In genomic region chr1:39852214-39852791, GRCh38 we compare ENCODE assay signal across 1 cellular context.
TF ChIP-seq lines count a peak whose summit lies in the region.

No MANE protein-coding gene starts in this region.

TF ChIP-seq in HEK293, 187 proteins besides CTCF, POLR2A, EP300 and RAD21 (continued from another document and continues in another):
- TF ChIP-seq, protein P1, sequence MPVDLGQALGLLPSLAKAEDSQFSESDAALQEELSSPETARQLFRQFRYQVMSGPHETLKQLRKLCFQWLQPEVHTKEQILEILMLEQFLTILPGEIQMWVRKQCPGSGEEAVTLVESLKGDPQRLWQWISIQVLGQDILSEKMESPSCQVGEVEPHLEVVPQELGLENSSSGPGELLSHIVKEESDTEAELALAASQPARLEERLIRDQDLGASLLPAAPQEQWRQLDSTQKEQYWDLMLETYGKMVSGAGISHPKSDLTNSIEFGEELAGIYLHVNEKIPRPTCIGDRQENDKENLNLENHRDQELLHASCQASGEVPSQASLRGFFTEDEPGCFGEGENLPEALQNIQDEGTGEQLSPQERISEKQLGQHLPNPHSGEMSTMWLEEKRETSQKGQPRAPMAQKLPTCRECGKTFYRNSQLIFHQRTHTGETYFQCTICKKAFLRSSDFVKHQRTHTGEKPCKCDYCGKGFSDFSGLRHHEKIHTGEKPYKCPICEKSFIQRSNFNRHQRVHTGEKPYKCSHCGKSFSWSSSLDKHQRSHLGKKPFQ (tag by site-specific recombination; IDR thresholded peaks at IDR 0.05), result peak; percentile 41; the same call in 1 of the 2 replicates
- TF ChIP-seq, protein P2, sequence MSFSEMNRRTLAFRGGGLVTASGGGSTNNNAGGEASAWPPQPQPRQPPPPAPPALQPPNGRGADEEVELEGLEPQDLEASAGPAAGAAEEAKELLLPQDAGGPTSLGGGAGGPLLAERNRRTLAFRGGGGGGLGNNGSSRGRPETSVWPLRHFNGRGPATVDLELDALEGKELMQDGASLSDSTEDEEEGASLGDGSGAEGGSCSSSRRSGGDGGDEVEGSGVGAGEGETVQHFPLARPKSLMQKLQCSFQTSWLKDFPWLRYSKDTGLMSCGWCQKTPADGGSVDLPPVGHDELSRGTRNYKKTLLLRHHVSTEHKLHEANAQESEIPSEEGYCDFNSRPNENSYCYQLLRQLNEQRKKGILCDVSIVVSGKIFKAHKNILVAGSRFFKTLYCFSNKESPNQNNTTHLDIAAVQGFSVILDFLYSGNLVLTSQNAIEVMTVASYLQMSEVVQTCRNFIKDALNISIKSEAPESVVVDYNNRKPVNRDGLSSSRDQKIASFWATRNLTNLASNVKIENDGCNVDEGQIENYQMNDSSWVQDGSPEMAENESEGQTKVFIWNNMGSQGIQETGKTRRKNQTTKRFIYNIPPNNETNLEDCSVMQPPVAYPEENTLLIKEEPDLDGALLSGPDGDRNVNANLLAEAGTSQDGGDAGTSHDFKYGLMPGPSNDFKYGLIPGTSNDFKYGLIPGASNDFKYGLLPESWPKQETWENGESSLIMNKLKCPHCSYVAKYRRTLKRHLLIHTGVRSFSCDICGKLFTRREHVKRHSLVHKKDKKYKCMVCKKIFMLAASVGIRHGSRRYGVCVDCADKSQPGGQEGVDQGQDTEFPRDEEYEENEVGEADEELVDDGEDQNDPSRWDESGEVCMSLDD (tag by site-specific recombination; IDR thresholded peaks at IDR 0.05), result no peak
- TF ChIP-seq ZNF518A (tag by site-specific recombination; conservative IDR thresholded peaks at IDR 0.05; ENCODE audit: low read depth), result 0 out of 2 replicates have a peak, but pooled peaks have one; percentile 35
- TF ChIP-seq ZNF654 (tag by site-specific recombination; IDR thresholded peaks at IDR 0.05; ENCODE audit: low read depth), result no peak
- no peak for TF ChIP-seq ZBTB48 (tag by site-specific recombination; IDR thresholded peaks at IDR 0.05)
- no peak for TF ChIP-seq ZNF560 (tag by site-specific recombination; IDR thresholded peaks at IDR 0.05; ENCODE audit: borderline replicate concordance)
- TF ChIP-seq ZNF214 (tag by site-specific recombination; IDR thresholded peaks at IDR 0.05; ENCODE audit: borderline replicate concordance), result no peak
- peak; percentile 83; the same call in 1 of the 2 replicates for TF ChIP-seq OVOL3 (tag by site-specific recombination; IDR thresholded peaks at IDR 0.05)
- TF ChIP-seq, protein P3, sequence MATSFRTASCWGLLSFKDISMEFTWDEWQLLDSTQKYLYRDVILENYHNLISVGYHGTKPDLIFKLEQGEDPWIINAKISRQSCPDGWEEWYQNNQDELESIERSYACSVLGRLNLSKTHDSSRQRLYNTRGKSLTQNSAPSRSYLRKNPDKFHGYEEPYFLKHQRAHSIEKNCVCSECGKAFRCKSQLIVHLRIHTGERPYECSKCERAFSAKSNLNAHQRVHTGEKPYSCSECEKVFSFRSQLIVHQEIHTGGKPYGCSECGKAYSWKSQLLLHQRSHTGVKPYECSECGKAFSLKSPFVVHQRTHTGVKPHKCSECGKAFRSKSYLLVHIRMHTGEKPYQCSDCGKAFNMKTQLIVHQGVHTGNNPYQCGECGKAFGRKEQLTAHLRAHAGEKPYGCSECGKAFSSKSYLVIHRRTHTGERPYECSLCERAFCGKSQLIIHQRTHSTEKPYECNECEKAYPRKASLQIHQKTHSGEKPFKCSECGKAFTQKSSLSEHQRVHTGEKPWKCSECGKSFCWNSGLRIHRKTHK (tag by site-specific recombination; IDR thresholded peaks at IDR 0.05), result no peak
- TF ChIP-seq, protein P4, sequence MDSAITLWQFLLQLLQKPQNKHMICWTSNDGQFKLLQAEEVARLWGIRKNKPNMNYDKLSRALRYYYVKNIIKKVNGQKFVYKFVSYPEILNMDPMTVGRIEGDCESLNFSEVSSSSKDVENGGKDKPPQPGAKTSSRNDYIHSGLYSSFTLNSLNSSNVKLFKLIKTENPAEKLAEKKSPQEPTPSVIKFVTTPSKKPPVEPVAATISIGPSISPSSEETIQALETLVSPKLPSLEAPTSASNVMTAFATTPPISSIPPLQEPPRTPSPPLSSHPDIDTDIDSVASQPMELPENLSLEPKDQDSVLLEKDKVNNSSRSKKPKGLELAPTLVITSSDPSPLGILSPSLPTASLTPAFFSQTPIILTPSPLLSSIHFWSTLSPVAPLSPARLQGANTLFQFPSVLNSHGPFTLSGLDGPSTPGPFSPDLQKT (IDR thresholded peaks at IDR 0.05; ENCODE audit: borderline replicate concordance, low read depth, low read length), result no peak
- 0 out of 2 replicates have a peak, but pooled peaks have one; percentile 26 for TF ChIP-seq BCL11A (tag by site-specific recombination; IDR thresholded peaks at IDR 0.05; ENCODE audit: low read depth)
- TF ChIP-seq ZNF514 (tag by site-specific recombination; IDR thresholded peaks at IDR 0.05), result no peak
- no peak for TF ChIP-seq ZNF248 (tag by site-specific recombination; IDR thresholded peaks at IDR 0.05)
- TF ChIP-seq GLIS1 (tag by site-specific recombination; IDR thresholded peaks at IDR 0.05), result peak; percentile 84
- peak; percentile 50; the same call in 1 of the 2 replicates for TF ChIP-seq GLI2 (tag by site-specific recombination; IDR thresholded peaks at IDR 0.05; ENCODE audit: borderline replicate concordance, low read depth)
- no peak for TF ChIP-seq MYNN (tag by site-specific recombination; IDR thresholded peaks at IDR 0.05; ENCODE audit: borderline replicate concordance)
- TF ChIP-seq, protein P5, sequence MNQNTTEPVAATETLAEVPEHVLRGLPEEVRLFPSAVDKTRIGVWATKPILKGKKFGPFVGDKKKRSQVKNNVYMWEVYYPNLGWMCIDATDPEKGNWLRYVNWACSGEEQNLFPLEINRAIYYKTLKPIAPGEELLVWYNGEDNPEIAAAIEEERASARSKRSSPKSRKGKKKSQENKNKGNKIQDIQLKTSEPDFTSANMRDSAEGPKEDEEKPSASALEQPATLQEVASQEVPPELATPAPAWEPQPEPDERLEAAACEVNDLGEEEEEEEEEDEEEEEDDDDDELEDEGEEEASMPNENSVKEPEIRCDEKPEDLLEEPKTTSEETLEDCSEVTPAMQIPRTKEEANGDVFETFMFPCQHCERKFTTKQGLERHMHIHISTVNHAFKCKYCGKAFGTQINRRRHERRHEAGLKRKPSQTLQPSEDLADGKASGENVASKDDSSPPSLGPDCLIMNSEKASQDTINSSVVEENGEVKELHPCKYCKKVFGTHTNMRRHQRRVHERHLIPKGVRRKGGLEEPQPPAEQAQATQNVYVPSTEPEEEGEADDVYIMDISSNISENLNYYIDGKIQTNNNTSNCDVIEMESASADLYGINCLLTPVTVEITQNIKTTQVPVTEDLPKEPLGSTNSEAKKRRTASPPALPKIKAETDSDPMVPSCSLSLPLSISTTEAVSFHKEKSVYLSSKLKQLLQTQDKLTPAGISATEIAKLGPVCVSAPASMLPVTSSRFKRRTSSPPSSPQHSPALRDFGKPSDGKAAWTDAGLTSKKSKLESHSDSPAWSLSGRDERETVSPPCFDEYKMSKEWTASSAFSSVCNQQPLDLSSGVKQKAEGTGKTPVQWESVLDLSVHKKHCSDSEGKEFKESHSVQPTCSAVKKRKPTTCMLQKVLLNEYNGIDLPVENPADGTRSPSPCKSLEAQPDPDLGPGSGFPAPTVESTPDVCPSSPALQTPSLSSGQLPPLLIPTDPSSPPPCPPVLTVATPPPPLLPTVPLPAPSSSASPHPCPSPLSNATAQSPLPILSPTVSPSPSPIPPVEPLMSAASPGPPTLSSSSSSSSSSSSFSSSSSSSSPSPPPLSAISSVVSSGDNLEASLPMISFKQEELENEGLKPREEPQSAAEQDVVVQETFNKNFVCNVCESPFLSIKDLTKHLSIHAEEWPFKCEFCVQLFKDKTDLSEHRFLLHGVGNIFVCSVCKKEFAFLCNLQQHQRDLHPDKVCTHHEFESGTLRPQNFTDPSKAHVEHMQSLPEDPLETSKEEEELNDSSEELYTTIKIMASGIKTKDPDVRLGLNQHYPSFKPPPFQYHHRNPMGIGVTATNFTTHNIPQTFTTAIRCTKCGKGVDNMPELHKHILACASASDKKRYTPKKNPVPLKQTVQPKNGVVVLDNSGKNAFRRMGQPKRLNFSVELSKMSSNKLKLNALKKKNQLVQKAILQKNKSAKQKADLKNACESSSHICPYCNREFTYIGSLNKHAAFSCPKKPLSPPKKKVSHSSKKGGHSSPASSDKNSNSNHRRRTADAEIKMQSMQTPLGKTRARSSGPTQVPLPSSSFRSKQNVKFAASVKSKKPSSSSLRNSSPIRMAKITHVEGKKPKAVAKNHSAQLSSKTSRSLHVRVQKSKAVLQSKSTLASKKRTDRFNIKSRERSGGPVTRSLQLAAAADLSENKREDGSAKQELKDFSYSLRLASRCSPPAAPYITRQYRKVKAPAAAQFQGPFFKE (tag by site-specific recombination; IDR thresholded peaks at IDR 0.05; ENCODE audit: borderline replicate concordance), result no peak
- no peak for TF ChIP-seq ZNF626 (tag by site-specific recombination; IDR thresholded peaks at IDR 0.05)
- no peak for TF ChIP-seq ZNF830 (tag by site-specific recombination; IDR thresholded peaks at IDR 0.05; ENCODE audit: low read depth)
- no peak for TF ChIP-seq ZNF624 (tag by site-specific recombination; IDR thresholded peaks at IDR 0.05)
- peak; percentile 94 for TF ChIP-seq ZNF24 (tag by site-specific recombination; IDR thresholded peaks at IDR 0.05)
- TF ChIP-seq ZNF785 (tag by site-specific recombination; IDR thresholded peaks at IDR 0.05), result no peak
- TF ChIP-seq ZNF677 (tag by site-specific recombination; IDR thresholded peaks at IDR 0.05), result no peak
- no peak for TF ChIP-seq ZNF596 (tag by site-specific recombination; IDR thresholded peaks at IDR 0.05)
- TF ChIP-seq, protein P6, sequence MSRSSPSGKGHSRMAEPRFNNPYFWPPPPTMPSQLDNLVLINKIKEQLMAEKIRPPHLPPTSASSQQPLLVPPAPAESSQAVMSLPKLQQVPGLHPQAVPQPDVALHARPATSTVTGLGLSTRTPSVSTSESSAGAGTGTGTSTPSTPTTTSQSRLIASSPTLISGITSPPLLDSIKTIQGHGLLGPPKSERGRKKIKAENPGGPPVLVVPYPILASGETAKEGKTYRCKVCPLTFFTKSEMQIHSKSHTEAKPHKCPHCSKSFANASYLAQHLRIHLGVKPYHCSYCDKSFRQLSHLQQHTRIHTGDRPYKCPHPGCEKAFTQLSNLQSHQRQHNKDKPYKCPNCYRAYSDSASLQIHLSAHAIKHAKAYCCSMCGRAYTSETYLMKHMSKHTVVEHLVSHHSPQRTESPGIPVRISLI (tag by site-specific recombination; IDR thresholded peaks at IDR 0.05), result peak; percentile 59
- 0 out of 2 replicates have a peak, but pooled peaks have one; percentile 27 for TF ChIP-seq ZNF660 (tag by site-specific recombination; IDR thresholded peaks at IDR 0.05)
- TF ChIP-seq HOXD13 (CRISPR knock-in tag; IDR thresholded peaks at IDR 0.05; ENCODE audit: borderline replicate concordance), result no peak
- TF ChIP-seq, protein P7, sequence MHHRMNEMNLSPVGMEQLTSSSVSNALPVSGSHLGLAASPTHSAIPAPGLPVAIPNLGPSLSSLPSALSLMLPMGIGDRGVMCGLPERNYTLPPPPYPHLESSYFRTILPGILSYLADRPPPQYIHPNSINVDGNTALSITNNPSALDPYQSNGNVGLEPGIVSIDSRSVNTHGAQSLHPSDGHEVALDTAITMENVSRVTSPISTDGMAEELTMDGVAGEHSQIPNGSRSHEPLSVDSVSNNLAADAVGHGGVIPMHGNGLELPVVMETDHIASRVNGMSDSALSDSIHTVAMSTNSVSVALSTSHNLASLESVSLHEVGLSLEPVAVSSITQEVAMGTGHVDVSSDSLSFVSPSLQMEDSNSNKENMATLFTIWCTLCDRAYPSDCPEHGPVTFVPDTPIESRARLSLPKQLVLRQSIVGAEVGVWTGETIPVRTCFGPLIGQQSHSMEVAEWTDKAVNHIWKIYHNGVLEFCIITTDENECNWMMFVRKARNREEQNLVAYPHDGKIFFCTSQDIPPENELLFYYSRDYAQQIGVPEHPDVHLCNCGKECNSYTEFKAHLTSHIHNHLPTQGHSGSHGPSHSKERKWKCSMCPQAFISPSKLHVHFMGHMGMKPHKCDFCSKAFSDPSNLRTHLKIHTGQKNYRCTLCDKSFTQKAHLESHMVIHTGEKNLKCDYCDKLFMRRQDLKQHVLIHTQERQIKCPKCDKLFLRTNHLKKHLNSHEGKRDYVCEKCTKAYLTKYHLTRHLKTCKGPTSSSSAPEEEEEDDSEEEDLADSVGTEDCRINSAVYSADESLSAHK (tag by site-specific recombination; IDR thresholded peaks at IDR 0.05), result peak; percentile 14; the same call in 1 of the 2 replicates
- TF ChIP-seq, protein P8, sequence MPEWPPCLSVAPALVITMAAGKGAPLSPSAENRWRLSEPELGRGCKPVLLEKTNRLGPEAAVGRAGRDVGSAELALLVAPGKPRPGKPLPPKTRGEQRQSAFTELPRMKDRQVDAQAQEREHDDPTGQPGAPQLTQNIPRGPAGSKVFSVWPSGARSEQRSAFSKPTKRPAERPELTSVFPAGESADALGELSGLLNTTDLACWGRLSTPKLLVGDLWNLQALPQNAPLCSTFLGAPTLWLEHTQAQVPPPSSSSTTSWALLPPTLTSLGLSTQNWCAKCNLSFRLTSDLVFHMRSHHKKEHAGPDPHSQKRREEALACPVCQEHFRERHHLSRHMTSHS (tag by site-specific recombination; IDR thresholded peaks at IDR 0.05), result peak; percentile 78
- no peak for TF ChIP-seq KLF1 (tag by site-specific recombination; IDR thresholded peaks at IDR 0.05)
